Comparison of ENCODE assay signal across 8 cellular contexts in the genomic region with DNA sequence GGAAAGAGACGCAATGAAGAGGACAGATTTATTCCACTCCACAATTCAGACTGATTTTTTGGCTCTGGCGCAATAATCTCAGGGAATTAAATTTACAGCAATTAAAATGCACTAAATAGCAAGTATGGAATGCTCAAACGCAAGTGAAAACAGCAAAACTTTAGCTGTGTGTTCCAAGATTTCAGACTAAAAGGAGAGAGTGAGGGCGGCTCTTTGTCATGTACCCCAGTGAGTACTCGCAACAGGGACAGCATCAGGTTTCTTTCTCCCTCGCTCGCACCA. TPM values are rescaled to one million over a fixed set of nuclear protein-coding genes. Genes with fewer than 3 reads are reported as not detected.
DNase-seq lines count a peak whose midpoint lies in the region; ATAC-seq and TF ChIP-seq lines count a peak whose summit lies in the region.

No MANE protein-coding gene starts in this region.

- no peaks in the 10 kb centered on the region; the same call in 1 of the 2 replicates for H3K9me3 ChIP-seq in SJSA1 (replicated peaks)

- no peak for DNase-seq in SJSA1 (ENCODE audit: low read depth in 1 of 2, low spot score in 2 of 2)
- no peak for DNase-seq in foreskin fibroblast
- DNase-seq in sciatic nerve (ENCODE audit: low spot score) = no peak
- no peak for DNase-seq in globus pallidus (ENCODE audit: low spot score)
- DNase-seq in NCI-H774 (lab: John Stamatoyannopoulos, UW) = no peak
- DNase-seq in COLO829 (ENCODE audit: low spot score) = no peak

- peaks cover 13% of the 10 kb centered on the region for H3K36me3 ChIP-seq in SJSA1

- H3K4me3 ChIP-seq in GM12875 (ENCODE audit: low read depth, low read length) = peak overlapping the region; percentile 68
- H3K4me3 ChIP-seq in SJSA1 = peak overlapping the region; percentile 98
- peak overlapping the region; percentile 83 to 86 for H3K4me3 ChIP-seq in foreskin fibroblast (ENCODE audit: low read depth in 1 of 2, low read length in 2 of 2)

- intact Hi-C loops in sciatic nerve (cut with DNase I) = no loop called here

- H3K4me1 ChIP-seq in SJSA1 (replicated peaks) = peaks cover 25% of the 10 kb centered on the region

- ATAC-seq in sciatic nerve = peak; percentile 3
- ATAC-seq in HG02571 (IDR thresholded peaks at IDR 0.05; ENCODE audit: unreplicated experiment) = no peak

- no peaks in the 10 kb centered on the region for H3K27me3 ChIP-seq in SJSA1 (replicated peaks)

- TF ChIP-seq CTCF in GM12875 (IDR thresholded peaks at IDR 0.05; ENCODE audit: borderline replicate concordance, insufficient read depth, low read depth, low read length) (no peak), foreskin fibroblast (IDR thresholded peaks at IDR 0.05; ENCODE audit: low read depth, low read length) (no peak)

- H3K27ac ChIP-seq in SJSA1 = peak overlapping the region; percentile 99

RNA-seq across cellular contexts. Expression of gene ROCK2, which starts 1.2 kb away (rescaled TPM):
- total RNA-seq in SJSA1 (2014; rRNA removed; shearing (Covaris generic)) = 56.0 and 79.3 TPM in 2 replicates
- 91.6 TPM for total RNA-seq in sciatic nerve
